In genomic region chr16:79272141-79272577, GRCh38 we compare ENCODE assay signal across 12 cellular contexts.
A peak's percentile ranks its signal among the peaks of the same experiment; 100 is the strongest.
DNase-seq lines count a peak whose midpoint lies in the region; ATAC-seq and TF ChIP-seq lines count a peak whose summit lies in the region.
"Had no signal": no experiment of that assay in that cellular context is flagged by ENCODE, and none has a peak within 500 bp of the region (broad histone marks: within the 10 kb centered on the region; RNA-seq: fewer than 3 reads in every experiment).

No MANE protein-coding gene starts in this region.

- H3K79me2 ChIP-seq in GM23338 (replicated peaks; ENCODE audit: insufficient read depth) = no peaks in the 10 kb centered on the region

- H3K4me3 ChIP-seq in GM23338 = no peak overlapping the region

- 0 out of 2 replicates have a peak, but pooled peaks cover 7% of the 10 kb centered on the region for H3K4me1 ChIP-seq in GM23338 (ENCODE audit: insufficient read depth)

- peaks cover 8% of the 10 kb centered on the region for H3K36me3 Mint-ChIP-seq in T-helper 1 cell treated with Interleukin-12 subunit alpha and Interleukin-12 subunit beta and Interleukin-4 antibody, amounts not matched to agents 30 μg/mL and 1 μg/mL, for 36 hours (ENCODE audit: low read depth)
- no peaks in the 10 kb centered on the region for H3K36me3 Mint-ChIP-seq in GM23338 (ENCODE audit: low read depth)

- peak overlapping the region; percentile 38 for H3K4me3 Mint-ChIP-seq in T-helper 1 cell treated with Interleukin-12 subunit alpha and Interleukin-12 subunit beta and Interleukin-4 antibody, amounts not matched to agents 30 μg/mL and 1 μg/mL, for 36 hours
- H3K4me3 Mint-ChIP-seq in GM23338 = no peak overlapping the region
- H3K4me3 Mint-ChIP-seq: neural crest cell had no signal

- ATAC-seq in HG03469 (IDR thresholded peaks at IDR 0.05; ENCODE audit: unreplicated experiment) (no peak), HG03460 (IDR thresholded peaks at IDR 0.05; ENCODE audit: unreplicated experiment) (no peak), GM23338 (no peak), HG02970 (IDR thresholded peaks at IDR 0.05; ENCODE audit: low FRiP score, unreplicated experiment) (no peak)

- H3K9me3 Mint-ChIP-seq in T-helper 1 cell treated with Interleukin-12 subunit alpha and Interleukin-12 subunit beta and Interleukin-4 antibody, amounts not matched to agents 30 μg/mL and 1 μg/mL, for 36 hours = no peaks in the 10 kb centered on the region
- no peaks in the 10 kb centered on the region for H3K9me3 Mint-ChIP-seq in GM23338
- H3K9me3 Mint-ChIP-seq: neural crest cell had no signal

- H3K27me3 ChIP-seq in GM23338 (ENCODE audit: insufficient read depth) = no peaks in the 10 kb centered on the region

- no peak overlapping the region for H3K4me2 ChIP-seq in GM23338

- TF ChIP-seq CTCF in GM23338 (conservative IDR thresholded peaks at IDR 0.05; ENCODE audit: low read depth in 2 of 2) = no peak

- H3K27ac ChIP-seq in GM23338 (ENCODE audit: low read depth) = no peak overlapping the region

- peak overlapping the region; percentile 76 for H3K27ac Mint-ChIP-seq in T-helper 1 cell treated with Interleukin-12 subunit alpha and Interleukin-12 subunit beta and Interleukin-4 antibody, amounts not matched to agents 30 μg/mL and 1 μg/mL, for 36 hours
- H3K27ac Mint-ChIP-seq in GM23338 = no peak overlapping the region

- H3K4me1 Mint-ChIP-seq in T-helper 1 cell treated with Interleukin-12 subunit alpha and Interleukin-12 subunit beta and Interleukin-4 antibody, amounts not matched to agents 30 μg/mL and 1 μg/mL, for 36 hours (ENCODE audit: low read depth) = peaks cover 63% of the 10 kb centered on the region
- peaks cover 22% of the 10 kb centered on the region for H3K4me1 Mint-ChIP-seq in GM23338

- no peak overlapping the region for H2AFZ ChIP-seq in GM23338

- peak; percentile 32 for DNase-seq in activated CD8-positive, alpha-beta memory T cell treated with anti-CD3 and anti-CD28 coated beads, Interleukin-2, amount 50 U/mL, for 4 hours
- DNase-seq in effector CD4-positive, alpha-beta T cell = peak; percentile 32
- DNase-seq in stimulated activated CD8-positive, alpha-beta memory T cell treated with anti-CD3 and anti-CD28 coated beads, Interleukin-2, amount 100 ng/mL, for 1 hour (ENCODE audit: low read depth in 2 of 2) = peak; percentile 2 to 16
- DNase-seq in GM23338 (ENCODE audit: low spot score) = no peak
- DNase-seq: Calu3, cerebellar nuclear complex, NCI-H2029 had no signal

- no peaks in the 10 kb centered on the region for H3K36me3 ChIP-seq in GM23338 (ENCODE audit: insufficient read depth)

- peaks cover 32% of the 10 kb centered on the region for H3K27me3 Mint-ChIP-seq in T-helper 1 cell treated with Interleukin-12 subunit alpha and Interleukin-12 subunit beta and Interleukin-4 antibody, amounts not matched to agents 30 μg/mL and 1 μg/mL, for 36 hours (ENCODE audit: low read depth)
- H3K27me3 Mint-ChIP-seq in GM23338 (ENCODE audit: insufficient read depth, low read depth, poor library complexity) = no peaks in the 10 kb centered on the region

- no peaks in the 10 kb centered on the region for H4K20me1 ChIP-seq in GM23338 (replicated peaks; ENCODE audit: insufficient read depth)

- H3F3A ChIP-seq in GM23338 (replicated peaks; ENCODE audit: low read depth) = no peaks in the 10 kb centered on the region

- peaks cover 23% of the 10 kb centered on the region for H3K9me2 ChIP-seq in GM23338 (ENCODE audit: insufficient read depth)

TF ChIP-seq in GM23338, 12 proteins besides CTCF, POLR2A, EP300 and RAD21 (continues in another document):
- no peak for TF ChIP-seq ZNF114 (CRISPR knock-in tag; IDR thresholded peaks at IDR 0.05)
- TF ChIP-seq NANOG (IDR thresholded peaks at IDR 0.05; ENCODE audit: borderline replicate concordance) = no peak
- no peak for TF ChIP-seq REST (IDR thresholded peaks at IDR 0.05; ENCODE audit: unreplicated experiment)
- no peak for TF ChIP-seq EZH2 (IDR thresholded peaks at IDR 0.05; ENCODE audit: low read depth, unreplicated experiment)
- TF ChIP-seq ZNF462 (CRISPR knock-in tag; IDR thresholded peaks at IDR 0.05) = no peak
- no peak for TF ChIP-seq POLR2AphosphoS5 (IDR thresholded peaks at IDR 0.05; ENCODE audit: low read depth)
- no peak for TF ChIP-seq CREB1 (CRISPR knock-in tag; IDR thresholded peaks at IDR 0.05; ENCODE audit: low read depth)
- TF ChIP-seq STAT1 (IDR thresholded peaks at IDR 0.05; ENCODE audit: unreplicated experiment) = no peak
- TF ChIP-seq EZH2phosphoT487 (IDR thresholded peaks at IDR 0.05; ENCODE audit: unreplicated experiment) = no peak
- no peak for TF ChIP-seq JUNB (IDR thresholded peaks at IDR 0.05; ENCODE audit: unreplicated experiment)
